Comparison of ENCODE assay signal across 31 cellular contexts in genomic region chr3:107829185-107829584, GRCh38.
"Had no signal": no experiment of that assay in that cellular context is flagged by ENCODE, and none has a peak within 500 bp of the region (broad histone marks: within the 10 kb centered on the region; RNA-seq: fewer than 3 reads in every experiment).

No MANE protein-coding gene starts in this region.

- ATAC-seq: naive thymus-derived CD8-positive, alpha-beta T cell; natural killer cell treated with Interleukin-12 subunit alpha and Interleukin-12 subunit beta and Interleukin-15 and Interleukin-18, amount 100 ng/mL, for 72 hours; pancreas; psoas muscle; right cardiac atrium; sciatic nerve; stimulated activated memory B cell treated with anti-CD40 and anti-IgM and Interleukin-4, amounts not matched to agents 10 μg/mL and 1 μg/mL and 100 μg/mL, for 72 hours; stimulated activated naive CD8-positive, alpha-beta T cell treated with anti-CD3 and anti-CD28 coated beads, Interleukin-15, amount 100 ng/mL, for 72 hours; stimulated activated naive CD8-positive, alpha-beta T cell treated with anti-CD3 and anti-CD28 coated beads, Interleukin-15, Interleukin-2, amounts not matched to agents 100 U/mL and 50 U/mL, for 24 hours had no signal

- H3K4me1 Mint-ChIP-seq: naive B cell; naive thymus-derived CD8-positive, alpha-beta T cell; stimulated activated memory B cell treated with anti-CD40 and anti-IgM and Interleukin-4, amounts not matched to agents 10 μg/mL and 1 μg/mL and 100 μg/mL, for 72 hours; stimulated activated naive CD8-positive, alpha-beta T cell treated with anti-CD3 and anti-CD28 coated beads, Interleukin-15, amount 100 ng/mL, for 72 hours had no signal

- FAIRE-seq: pancreas had no signal

- H3K27ac ChIP-seq: neutrophil, pancreas, psoas muscle, skin epidermis, spleen, suprapubic skin, testis, tibial nerve, upper lobe of left lung, uterus had no signal

- H3K9me3 Mint-ChIP-seq: naive thymus-derived CD8-positive, alpha-beta T cell; natural killer cell treated with Interleukin-12 subunit alpha and Interleukin-12 subunit beta and Interleukin-15 and Interleukin-18, amount 100 ng/mL, for 72 hours; nephron progenitor cell; neural crest cell; stimulated activated memory B cell treated with anti-CD40 and anti-IgM and Interleukin-4, amounts not matched to agents 10 μg/mL and 1 μg/mL and 100 μg/mL, for 72 hours; stimulated activated naive CD8-positive, alpha-beta T cell treated with anti-CD3 and anti-CD28 coated beads, Interleukin-15, amount 100 ng/mL, for 72 hours had no signal

- H3K27ac Mint-ChIP-seq: naive B cell; naive thymus-derived CD8-positive, alpha-beta T cell; natural killer cell treated with Interleukin-12 subunit alpha and Interleukin-12 subunit beta and Interleukin-15 and Interleukin-18, amount 100 ng/mL, for 72 hours; nephron progenitor cell; progenitor cell of endocrine pancreas; stimulated activated memory B cell treated with anti-CD40 and anti-IgM and Interleukin-4, amounts not matched to agents 10 μg/mL and 1 μg/mL and 100 μg/mL, for 72 hours; stimulated activated naive CD8-positive, alpha-beta T cell treated with anti-CD3 and anti-CD28 coated beads, Interleukin-15, amount 100 ng/mL, for 72 hours had no signal

- H3K27me3 ChIP-seq: neutrophil, pancreas, spleen, suprapubic skin, testis, tibial nerve, upper lobe of left lung, uterus had no signal

- H3K36me3 ChIP-seq: neutrophil, pancreas, spleen, suprapubic skin, tibial nerve, upper lobe of left lung, uterus had no signal

- H3K4me3 ChIP-seq: pancreas, psoas muscle, skin epidermis, smooth muscle cell, spleen, suprapubic skin, testis, tibial nerve, upper lobe of left lung, uterus had no signal

- H3K4me3 Mint-ChIP-seq: naive B cell; naive thymus-derived CD8-positive, alpha-beta T cell; natural killer cell treated with Interleukin-12 subunit alpha and Interleukin-12 subunit beta and Interleukin-15 and Interleukin-18, amount 100 ng/mL, for 72 hours; nephron progenitor cell; neural crest cell; stimulated activated memory B cell treated with anti-CD40 and anti-IgM and Interleukin-4, amounts not matched to agents 10 μg/mL and 1 μg/mL and 100 μg/mL, for 72 hours; stimulated activated naive CD8-positive, alpha-beta T cell treated with anti-CD3 and anti-CD28 coated beads, Interleukin-15, amount 100 ng/mL, for 72 hours had no signal

- H3K36me3 Mint-ChIP-seq: naive B cell; naive thymus-derived CD8-positive, alpha-beta T cell; natural killer cell treated with Interleukin-12 subunit alpha and Interleukin-12 subunit beta and Interleukin-15 and Interleukin-18, amount 100 ng/mL, for 72 hours; stimulated activated memory B cell treated with anti-CD40 and anti-IgM and Interleukin-4, amounts not matched to agents 10 μg/mL and 1 μg/mL and 100 μg/mL, for 72 hours had no signal

- H3K4me1 ChIP-seq: pancreas, psoas muscle, spleen, suprapubic skin, tibial nerve, upper lobe of left lung, uterus had no signal

- H3K9me3 ChIP-seq: neutrophil, pancreas, psoas muscle, spleen, suprapubic skin, testis, tibial nerve, upper lobe of left lung, uterus had no signal

- DNase-seq: naive B cell; naive thymus-derived CD8-positive, alpha-beta T cell; nephron progenitor cell; nucleus accumbens; pancreas; psoas muscle; right cardiac atrium; spleen; stimulated activated CD4-positive, alpha-beta T cell treated with anti-CD3 and anti-CD28 coated beads, Interleukin-12 subunit alpha, Interleukin-12 subunit beta, amount 100 ng/mL, for 4 hours; stimulated activated CD4-positive, alpha-beta T cell treated with anti-CD3 and anti-CD28 coated beads, Interleukin-1b, Interleukin-23, amount 100 ng/mL, for 48 hours; stimulated activated CD4-positive, alpha-beta T cell treated with anti-CD3 and anti-CD28 coated beads, Interleukin-4, amount 100 ng/mL, for 1 hour; stimulated activated CD4-positive, alpha-beta T cell treated with anti-CD3 and anti-CD28 coated beads, Interleukin-4, amount 100 ng/mL, for 4 hours; stimulated activated CD8-positive, alpha-beta memory T cell treated with anti-CD3 and anti-CD28 coated beads, Interleukin-4, amount 100 ng/mL, for 48 hours; stimulated activated naive CD4-positive, alpha-beta T cell; stimulated activated naive CD8-positive, alpha-beta T cell treated with anti-CD3 and anti-CD28 coated beads, Interleukin-15, amount 100 ng/mL, for 72 hours; stimulated activated naive CD8-positive, alpha-beta T cell treated with anti-CD3 and anti-CD28 coated beads, Interleukin-15, Interleukin-2, amounts not matched to agents 100 U/mL and 50 U/mL, for 24 hours; substantia nigra; testis; trophoblast cell; upper lobe of left lung; uterus had no signal

- H3K27me3 Mint-ChIP-seq: progenitor cell of endocrine pancreas; stimulated activated memory B cell treated with anti-CD40 and anti-IgM and Interleukin-4, amounts not matched to agents 10 μg/mL and 1 μg/mL and 100 μg/mL, for 72 hours; stimulated activated naive CD8-positive, alpha-beta T cell treated with anti-CD3 and anti-CD28 coated beads, Interleukin-15, amount 100 ng/mL, for 72 hours had no signal

- H3K4me2 ChIP-seq: smooth muscle cell had no signal
